8 cellular contexts compared by ENCODE assay signal in the genomic region with DNA sequence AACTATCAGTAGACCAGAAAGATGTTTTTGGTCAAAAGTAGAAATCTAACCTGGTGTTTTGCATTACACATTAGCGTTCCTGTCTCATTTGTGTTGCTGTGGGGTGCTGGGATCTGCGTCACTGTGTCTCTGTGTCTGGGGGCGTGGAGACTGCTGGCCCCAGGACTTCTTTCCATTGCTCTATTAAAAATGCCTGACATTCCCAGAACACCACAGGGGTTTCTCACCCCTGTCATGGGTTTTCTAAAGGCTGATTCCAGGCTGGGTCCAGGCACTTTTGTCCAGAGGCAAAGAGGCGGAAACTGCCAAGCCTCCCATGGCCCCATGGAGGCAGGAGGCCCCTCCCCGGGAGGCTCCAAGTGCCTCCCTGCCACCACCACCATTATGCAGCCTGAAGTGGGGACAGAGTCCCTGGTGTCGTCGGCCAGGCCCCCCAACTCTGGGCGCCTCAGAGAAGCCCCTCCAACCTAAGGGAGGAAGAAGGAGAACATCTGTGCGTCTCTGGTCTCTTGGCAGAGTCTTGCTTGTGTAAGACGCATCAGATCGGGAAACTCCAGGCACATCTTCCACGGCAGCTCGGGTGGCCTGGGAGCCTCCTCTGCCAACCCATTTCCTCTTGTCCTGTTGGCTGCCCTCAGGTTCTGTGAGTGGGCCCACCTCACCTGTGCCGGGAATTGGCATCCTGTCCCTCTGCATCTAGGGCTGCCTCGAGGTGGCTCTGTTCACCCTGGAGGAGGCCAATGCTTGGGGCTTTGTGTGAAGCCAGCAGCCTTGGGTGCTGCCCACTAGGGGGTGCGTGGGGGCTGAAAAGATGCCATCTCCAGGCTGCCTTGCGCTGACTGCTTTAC. TPM values are rescaled to one million over a fixed set of nuclear protein-coding genes. Genes with fewer than 3 reads are reported as not detected.
DNase-seq lines count a peak whose midpoint lies in the region; ATAC-seq, FAIRE-seq and TF ChIP-seq lines count a peak whose summit lies in the region.

No MANE protein-coding gene starts in this region.

- H3K4me1 ChIP-seq in OCI-LY7 (ENCODE audit: insufficient read depth, low read length, poor library complexity, severe bottlenecking): no peaks in the 10 kb centered on the region
- peaks cover 34% of the 10 kb centered on the region for H3K4me1 ChIP-seq in smooth muscle cell (ENCODE audit: low read depth)

- H3K4me3 ChIP-seq in BJ (ENCODE audit: low read depth, low read length): no peak overlapping the region
- no peak overlapping the region for H3K4me3 ChIP-seq in OCI-LY7 (ENCODE audit: low read depth, low read length, poor library complexity, severe bottlenecking)
- H3K4me3 ChIP-seq in epithelial cell of esophagus (ENCODE audit: low read length): no peak overlapping the region
- no peak overlapping the region for H3K4me3 ChIP-seq in smooth muscle cell

- CTCF ChIA-PET in BJ (lab: Yijun Ruan, JAX): interaction anchor here (0.6 to 1.8 kb wide), 6 partner anchors 15 to 335 kb away, joined by 3 to 10 read pairs (median 3); no protein-coding TSS in a partner anchor
- CTCF ChIA-PET in OCI-LY7 (lab: Charles Lee; ENCODE audit: unreplicated experiment): no interaction called here

- FAIRE-seq in GM18507 (lab: Jason Lieb, UNC): no peak

- H3K27me3 ChIP-seq in BJ (ENCODE audit: control insufficient read depth, insufficient read depth, low read length) (peaks cover 4% of the 10 kb centered on the region), smooth muscle cell (ENCODE audit: low read depth) (peaks cover 5% of the 10 kb centered on the region)

- H3K9ac ChIP-seq in smooth muscle cell (ENCODE audit: low read depth): no peak overlapping the region

- BruUV-seq in OCI-LY7 (replicated peaks; lab: Mats Ljungman, UMichigan): no TSS peak

- H4K20me1 ChIP-seq in OCI-LY7 (ENCODE audit: insufficient read depth, low read length) (no peaks in the 10 kb centered on the region), smooth muscle cell (ENCODE audit: low read depth) (no peaks in the 10 kb centered on the region)

- intact Hi-C loops in OCI-LY7 (cut with micrococcal nuclease; ENCODE audit: unreplicated experiment): no loop called here

- ATAC-seq in GM21360 (IDR thresholded peaks at IDR 0.05; ENCODE audit: unreplicated experiment): no peak

- TF ChIP-seq CTCF in BJ (IDR thresholded peaks at IDR 0.05; ENCODE audit: insufficient read depth, low read depth, low read length) (peak; percentile 71), OCI-LY7 (conservative IDR thresholded peaks at IDR 0.05; ENCODE audit: low read length) (peak; percentile 82), epithelial cell of esophagus (IDR thresholded peaks at IDR 0.05; ENCODE audit: insufficient read depth, low read depth, low read length, missing control alignments) (peak; percentile 44), smooth muscle cell (IDR thresholded peaks at IDR 0.05; ENCODE audit: borderline replicate concordance, insufficient read depth, poor library complexity, severe bottlenecking) (peak; percentile 27)

- no peaks in the 10 kb centered on the region for H3K9me2 ChIP-seq in OCI-LY7 (ENCODE audit: insufficient read depth, low read length)

- WGBS in smooth muscle cell (ENCODE audit: low lambda C conversion rate): 65% methylated on average over 17 of the region's 17 CpGs

- H3F3A ChIP-seq in smooth muscle cell (ENCODE audit: low read depth): no peaks in the 10 kb centered on the region

- H3K79me2 ChIP-seq in OCI-LY7 (ENCODE audit: insufficient read depth, low read depth, low read length) (no peaks in the 10 kb centered on the region), smooth muscle cell (ENCODE audit: low read depth) (no peaks in the 10 kb centered on the region)

- DNase-seq in BJ (ENCODE audit: low read depth): peak; percentile 55
- peak; percentile 22 for DNase-seq in GM18507 (ENCODE audit: extremely low spot score, insufficient read length, low read depth)
- peak; percentile 72 for DNase-seq in OCI-LY7 (ENCODE audit: low spot score)
- DNase-seq in epithelial cell of esophagus (ENCODE audit: low read depth): peak; percentile 21
- no peak for DNase-seq in smooth muscle cell (lab: John Stamatoyannopoulos, UW; ENCODE audit: unreplicated experiment)
- no peak for DNase-seq in NCI-H2107 (lab: John Stamatoyannopoulos, UW)
- DNase-seq in nucleus accumbens (lab: John Stamatoyannopoulos, UW): no peak

- POLR2A ChIA-PET in BJ (lab: Charles Lee) (no interaction called here), OCI-LY7 (lab: Charles Lee) (no interaction called here)

- H3K36me3 ChIP-seq in BJ (ENCODE audit: control insufficient read depth, insufficient read depth, low read length) (no peaks in the 10 kb centered on the region), OCI-LY7 (ENCODE audit: insufficient read depth, low read length) (no peaks in the 10 kb centered on the region), smooth muscle cell (ENCODE audit: low read depth) (no peaks in the 10 kb centered on the region)

- H3K27ac ChIP-seq in OCI-LY7 (ENCODE audit: low read depth, low read length, poor library complexity, severe bottlenecking) (no peak overlapping the region), smooth muscle cell (ENCODE audit: low read depth) (peak overlapping the region; percentile 45)

- H2AFZ ChIP-seq in OCI-LY7 (ENCODE audit: low read length): no peak overlapping the region
- H2AFZ ChIP-seq in smooth muscle cell (ENCODE audit: low read depth): no peak overlapping the region

- H3K9me3 ChIP-seq in OCI-LY7 (ENCODE audit: low read length) (no peaks in the 10 kb centered on the region), smooth muscle cell (replicated peaks; ENCODE audit: low read depth) (no peaks in the 10 kb centered on the region)

- H3K4me2 ChIP-seq in OCI-LY7 (ENCODE audit: low read length) (no peak overlapping the region), smooth muscle cell (peak overlapping the region; percentile 27)

RNA-seq across cellular contexts. Expression of a gene that starts 13.8 kb away (rescaled TPM):
- 0.72 and 1.4 TPM in 2 replicates for polyA plus RNA-seq in BJ (2011; rRNA removed)
- polyA minus RNA-seq in BJ (2011; rRNA and poly(A)+ RNA removed): 1.2 and 1.7 TPM in 2 replicates
- total RNA-seq in OCI-LY7 (2014; rRNA removed; shearing (Covaris generic)): 0.23 and 0.41 TPM in 2 replicates
- total RNA-seq in OCI-LY7 (2022): 0.30 and 0.31 TPM in 2 replicates
- 6.3 and 17.9 TPM in 2 replicates for total RNA-seq in smooth muscle cell
- 12.1 and 15.8 TPM in 2 replicates for polyA plus RNA-seq in smooth muscle cell

Comparison
In these comparisons a context has a peak if more than half of its experiments do, and no peak if none do; other contexts are left out.
1. DNase-seq: peak in BJ (single experiment), GM18507 (single experiment), OCI-LY7 (single experiment) and epithelial cell of esophagus (single experiment); none in smooth muscle cell (single experiment), NCI-H2107 (single experiment) and nucleus accumbens (0 of 56).
2. CTCF ChIP-seq: peak in every context shown above with its lines; median percentile 82 in OCI-LY7; 71 in BJ; 44 in epithelial cell of esophagus; 27 in smooth muscle cell.